In genomic region chr17:43338886-43339516, GRCh38 we compare ENCODE assay signal across 9 cellular contexts. TPM values are rescaled to one million over a fixed set of nuclear protein-coding genes. Genes with fewer than 3 reads are reported as not detected.
A peak's percentile ranks its signal among the peaks of the same experiment; 100 is the strongest.
DNase-seq lines count a peak whose midpoint lies in the region; ATAC-seq, FAIRE-seq and TF ChIP-seq lines count a peak whose summit lies in the region.
"Had no signal": no experiment of that assay in that cellular context is flagged by ENCODE, and none has a peak within 500 bp of the region (broad histone marks: within the 10 kb centered on the region; RNA-seq: fewer than 3 reads in every experiment).

No MANE protein-coding gene starts in this region.

- intact Hi-C loops in pancreas (cut with DNase I), result no loop called here

- H2AFZ ChIP-seq in OCI-LY1 (ENCODE audit: low read length), result no peak overlapping the region

- DNase-seq in BJ (ENCODE audit: low read depth), result no peak
- DNase-seq in HK-2 (ENCODE audit: unreplicated experiment), result peak; percentile 59
- peak; percentile 62 to 72 for DNase-seq in activated T-cell treated with anti-CD3 and anti-CD28 coated beads, Interleukin-2, amount 50 U/mL, for 72 hours
- peak; percentile 53 for DNase-seq in fibroblast of villous mesenchyme (ENCODE audit: low read depth)
- peak; percentile 51 to 85 (median 76) for DNase-seq in pancreas

- H3K4me3 ChIP-seq in BJ (ENCODE audit: low read depth, low read length) (no peak overlapping the region), OCI-LY1 (ENCODE audit: low read depth, low read length, poor library complexity, severe bottlenecking) (no peak overlapping the region), fibroblast of villous mesenchyme (ENCODE audit: low read depth, low read length) (no peak overlapping the region), pancreas (no peak overlapping the region)
- H3K4me3 ChIP-seq: skin epidermis had no signal

- H3K27ac Mint-ChIP-seq in activated T-cell treated with anti-CD3 and anti-CD28 coated beads, Interleukin-2, amount 50 U/mL, for 72 hours, result no peak overlapping the region

- WGBS in pancreas, 2 donors, result 50 to 57% methylated on average over 11 of the region's 11 CpGs

- H3K9me2 ChIP-seq in OCI-LY1 (ENCODE audit: low read depth, low read length), result no peaks in the 10 kb centered on the region

- H3K4me1 ChIP-seq in OCI-LY1 (ENCODE audit: insufficient read depth, low read length, severe bottlenecking) (peaks cover 1% of the 10 kb centered on the region), pancreas (peaks cover 0 to under 1% (median 0%) of the 10 kb centered on the region in 3 donors)

- CTCF ChIA-PET in BJ (lab: Yijun Ruan, JAX), result interaction anchor here (1.3 to 2.6 kb wide), 10 partner anchors 9 to 315 kb away, joined by 4 to 12 read pairs (median 6); partner anchors contain the start of genes DHX8 and RND2

- peaks cover 40% of the 10 kb centered on the region for H3K4me1 Mint-ChIP-seq in activated T-cell treated with anti-CD3 and anti-CD28 coated beads, Interleukin-2, amount 50 U/mL, for 72 hours (ENCODE audit: low read depth)

- H3K27ac ChIP-seq in OCI-LY1 (ENCODE audit: low read depth, low read length, poor library complexity, severe bottlenecking) (no peak overlapping the region), pancreas (no peak overlapping the region)
- H3K27ac ChIP-seq: skin epidermis had no signal

- H3K9me3 ChIP-seq in OCI-LY1 (ENCODE audit: low read length), result no peaks in the 10 kb centered on the region
- H3K9me3 ChIP-seq in pancreas, result no peaks in the 10 kb centered on the region

- no peaks in the 10 kb centered on the region for H3K9me3 Mint-ChIP-seq in activated T-cell treated with anti-CD3 and anti-CD28 coated beads, Interleukin-2, amount 50 U/mL, for 72 hours

- H4K20me1 ChIP-seq in OCI-LY1 (ENCODE audit: insufficient read depth, low read length), result no peaks in the 10 kb centered on the region

- no peaks in the 10 kb centered on the region for H3K36me3 Mint-ChIP-seq in activated T-cell treated with anti-CD3 and anti-CD28 coated beads, Interleukin-2, amount 50 U/mL, for 72 hours (ENCODE audit: insufficient read depth in 2 of 2)

- no peaks in the 10 kb centered on the region for H3F3A ChIP-seq in OCI-LY1 (ENCODE audit: insufficient read depth, low read length)

- FAIRE-seq in pancreas (lab: Jason Lieb, UNC), result no peak

- H3K4me3 Mint-ChIP-seq in activated T-cell treated with anti-CD3 and anti-CD28 coated beads, Interleukin-2, amount 50 U/mL, for 72 hours, result no peak overlapping the region

- H3K27me3 Mint-ChIP-seq in activated T-cell treated with anti-CD3 and anti-CD28 coated beads, Interleukin-2, amount 50 U/mL, for 72 hours (ENCODE audit: low read depth), result peaks cover 9% of the 10 kb centered on the region

- H3K36me3 ChIP-seq in BJ (ENCODE audit: control insufficient read depth, insufficient read depth, low read length) (no peaks in the 10 kb centered on the region), OCI-LY1 (ENCODE audit: insufficient read depth, low read length) (no peaks in the 10 kb centered on the region), pancreas (no peaks in the 10 kb centered on the region)

- POLR2A ChIA-PET in BJ (lab: Charles Lee), result interaction anchor here (0.6 kb wide), 1 partner anchor 23 kb away, joined by 3 read pairs; no protein-coding TSS in a partner anchor

- no peaks in the 10 kb centered on the region for H3K79me2 ChIP-seq in OCI-LY1 (ENCODE audit: insufficient read depth, low read length)

- ATAC-seq in activated T-cell treated with anti-CD3 and anti-CD28 coated beads, Interleukin-2, amount 50 U/mL, for 72 hours (replicated peaks in 1 of 2), result no peak
- peak in 2 of 4 donors; percentile 58 to 59 for ATAC-seq in pancreas
- no peak for ATAC-seq in GM21447 (IDR thresholded peaks at IDR 0.05; ENCODE audit: unreplicated experiment)
- no peak for ATAC-seq in GM18873 (IDR thresholded peaks at IDR 0.05; ENCODE audit: low FRiP score, unreplicated experiment)

- no peak overlapping the region for H3K4me2 ChIP-seq in OCI-LY1 (ENCODE audit: low read length)

- peak; percentile 84 for TF ChIP-seq CTCF in BJ (IDR thresholded peaks at IDR 0.05; ENCODE audit: insufficient read depth, low read depth, low read length)
- peak; percentile 71 for TF ChIP-seq CTCF in OCI-LY1 (IDR thresholded peaks at IDR 0.05; ENCODE audit: low read length)
- peak; percentile 80 for TF ChIP-seq CTCF in fibroblast of villous mesenchyme (IDR thresholded peaks at IDR 0.05; ENCODE audit: insufficient read depth, low read depth, low read length)
- TF ChIP-seq CTCF in pancreas (IDR thresholded peaks at IDR 0.05), result peak in 3 of 4 donors; percentile 52 to 61 (median 60)

- H3K27me3 ChIP-seq in BJ (ENCODE audit: control insufficient read depth, insufficient read depth, low read length) (no peaks in the 10 kb centered on the region), OCI-LY1 (ENCODE audit: insufficient read depth, low read length) (peaks cover 22% of the 10 kb centered on the region), pancreas (no peaks in the 10 kb centered on the region)

- no peak overlapping the region for H3K9ac ChIP-seq in OCI-LY1 (ENCODE audit: low read length)

RNA-seq across cellular contexts. Expression of gene ARL4D, which starts 59.8 kb away (rescaled TPM):
- polyA plus RNA-seq in BJ (2011; rRNA removed), result 29.1 and 33.8 TPM in 2 replicates
- 17.0 and 25.6 TPM in 2 replicates for polyA minus RNA-seq in BJ (2011; rRNA and poly(A)+ RNA removed)
- total RNA-seq in activated T-cell treated with anti-CD3 and anti-CD28 coated beads, Interleukin-2, amount 50 U/mL, for 72 hours, result 1 to 10 TPM; 3.2 to 3.6 TPM
- 15.1 and 20.0 TPM in 2 replicates for total RNA-seq in fibroblast of villous mesenchyme
- 1 to 10 TPM; 1.2 to 2.6 (median 1.5) TPM for total RNA-seq in pancreas
- polyA plus RNA-seq in pancreas, result 1 to 10 TPM; 2.1 to 3.9 TPM
